ENCODE assay signal across 8 cellular contexts in the genomic region with DNA sequence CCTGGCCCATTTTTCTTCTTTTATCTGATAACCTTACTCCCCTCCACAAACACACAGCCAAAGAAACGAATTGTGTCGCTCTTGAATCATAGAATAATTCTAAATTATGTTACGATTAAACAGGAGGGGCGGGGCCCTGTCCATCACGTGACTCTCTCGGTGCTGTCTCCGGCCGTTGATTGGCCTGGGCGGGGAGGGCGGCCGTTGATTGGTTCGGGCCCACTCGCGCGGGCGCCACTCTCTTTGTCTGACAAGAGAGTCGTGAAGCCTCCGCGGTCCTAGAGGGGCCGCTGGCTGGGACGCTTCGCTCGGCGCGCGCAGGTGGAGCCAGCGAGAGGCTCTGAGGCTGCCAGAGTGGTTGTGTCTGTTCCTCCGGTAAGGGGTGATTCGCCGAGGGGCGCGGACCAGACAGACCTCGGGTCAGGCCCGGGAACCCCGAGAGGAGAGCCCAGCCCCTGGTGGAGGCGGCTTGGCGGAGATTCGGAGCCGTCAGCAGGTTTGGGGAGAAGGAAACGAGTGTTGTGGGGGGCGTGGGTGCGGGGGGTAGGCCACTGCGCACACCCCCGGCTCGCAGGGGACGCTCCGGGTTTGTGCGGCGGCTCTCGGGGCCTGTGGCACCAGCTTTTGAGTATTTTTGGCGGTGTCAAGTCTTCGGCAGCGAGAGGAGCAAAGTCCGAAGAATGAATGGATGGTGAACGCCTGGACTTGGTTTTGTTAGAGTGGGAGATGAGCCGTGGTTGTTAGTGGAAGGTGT. TPM values are rescaled to one million over a fixed set of nuclear protein-coding genes. Genes with fewer than 3 reads are reported as not detected.
DNase-seq lines count a peak whose midpoint lies in the region; ATAC-seq and TF ChIP-seq lines count a peak whose summit lies in the region.

ZNF789 (plus strand) TSS at position 330 of the 754 bp plus-strand sequence. CDS start 3,567 bp downstream, outside the sequence.

- peak within 1 kb of the TSS; percentile 92 for H3K4me3 ChIP-seq in thoracic aorta

- H3K36me3 ChIP-seq in thoracic aorta = no peaks in the 10 kb centered on the region

- no peak for TF ChIP-seq CTCF in GM10248 (IDR thresholded peaks at IDR 0.05; ENCODE audit: control extremely low read depth, extremely low read depth, low read depth, missing control alignments)
- no peak for TF ChIP-seq CTCF in omental fat pad (IDR thresholded peaks at IDR 0.05)
- no peak for TF ChIP-seq CTCF in thoracic aorta (IDR thresholded peaks at IDR 0.05)

- H3K9me3 ChIP-seq in thoracic aorta = no peaks in the 10 kb centered on the region

- H3K9me3 Mint-ChIP-seq in activated naive CD8-positive, alpha-beta T cell (ENCODE audit: low read depth) = no peaks in the 10 kb centered on the region

- H3K4me1 Mint-ChIP-seq in activated naive CD8-positive, alpha-beta T cell (ENCODE audit: low read depth) = peaks cover 24% of the 10 kb centered on the region

- ATAC-seq in HG02623 (IDR thresholded peaks at IDR 0.05; ENCODE audit: unreplicated experiment) = peak; percentile 83
- peak; percentile 100 for ATAC-seq in omental fat pad (ENCODE audit: low FRiP score)
- ATAC-seq in thoracic aorta (ENCODE audit: insufficient number of reproducible peaks, low FRiP score, low read depth) = peak; percentile 90

- no peaks in the 10 kb centered on the region for H3K27me3 Mint-ChIP-seq in activated naive CD8-positive, alpha-beta T cell

- H3K36me3 Mint-ChIP-seq in activated naive CD8-positive, alpha-beta T cell = peaks cover 5% of the 10 kb centered on the region

- POLR2A ChIA-PET in GM10248 (lab: Yijun Ruan, JAX) = no interaction called here

- no peaks in the 10 kb centered on the region for H3K27me3 ChIP-seq in thoracic aorta (replicated peaks; ENCODE audit: insufficient read depth)

- H3K27ac Mint-ChIP-seq in activated naive CD8-positive, alpha-beta T cell = peak within 1 kb of the TSS; percentile 95

- H3K27ac ChIP-seq in thoracic aorta = peak within 1 kb of the TSS; percentile 90 to 91

- CTCF ChIA-PET in GM10248 (lab: Yijun Ruan, JAX) = no interaction called here

- peak within 1 kb of the TSS; percentile 100 for H3K4me3 Mint-ChIP-seq in activated naive CD8-positive, alpha-beta T cell

- H3K4me1 ChIP-seq in thoracic aorta (ENCODE audit: control insufficient read depth in 1 of 2, low read depth in 2 of 2) = peaks cover 3 to 11% of the 10 kb centered on the region in 2 donors

- DNase-seq in GM10248 (ENCODE audit: extremely low spot score) = peak; percentile 99
- peak; percentile 96 for DNase-seq in NCI-H1105 (lab: John Stamatoyannopoulos, UW)
- DNase-seq in SKM-1 treated with dmso at 0.1 percent for 144 hours (lab: John Stamatoyannopoulos, UW; ENCODE audit: unreplicated experiment) = peak; percentile 93
- DNase-seq in glomerular visceral epithelial cell (ENCODE audit: extremely low spot score) = peak; percentile 94
- DNase-seq in omental fat pad (ENCODE audit: low spot score) = peak; percentile 98
- peak; percentile 98 for DNase-seq in thoracic aorta (ENCODE audit: low spot score)

RNA-seq across cellular contexts. Expression of gene ZNF789, which starts in this region (rescaled TPM):
- 10 to 100 TPM in 1 of 4 donors, 1 to 10 TPM in 3; 3.4 to 11.5 (median 7.1) TPM for total RNA-seq in omental fat pad
- 10 to 100 TPM in 1 of 2 donors, 1 to 10 TPM in 1; 3.5 to 12.4 TPM for total RNA-seq in thoracic aorta

Comparison
In these comparisons a context has a peak if more than half of its experiments do, and no peak if none do; other contexts are left out.
1. Peak in every context shown above with its lines: DNase-seq, ATAC-seq, H3K4me3 ChIP-seq and H3K27ac ChIP-seq.